ENCODE assay signal across 18 cellular contexts in genomic region chr18:76909418-76909817, GRCh38.
A peak's percentile ranks its signal among the peaks of the same experiment; 100 is the strongest.
DNase-seq lines count a peak whose midpoint lies in the region; ATAC-seq lines count a peak whose summit lies in the region.
"Had no signal": no experiment of that assay in that cellular context is flagged by ENCODE, and none has a peak within 500 bp of the region (broad histone marks: within the 10 kb centered on the region; RNA-seq: fewer than 3 reads in every experiment).

No MANE protein-coding gene starts in this region.

- CTCF ChIA-PET in activated CD4-positive, alpha-beta T cell treated with anti-CD3 and anti-CD28 coated beads, Interleukin-2, amount 10 ng/mL, durations not matched to agents 7 days and 5 days (lab: Charles Lee): no interaction called here

- H3K4me1 Mint-ChIP-seq in activated CD4-positive, alpha-beta T cell treated with anti-CD3 and anti-CD28 coated beads, Interleukin-2, amount 10 ng/mL, durations not matched to agents 7 days and 5 days: no peaks in the 10 kb centered on the region
- H3K4me1 Mint-ChIP-seq: CD14-positive monocyte; CD8-positive, alpha-beta memory T cell; GM23338; H9 had no signal

- POLR2A ChIA-PET in activated CD4-positive, alpha-beta T cell treated with anti-CD3 and anti-CD28 coated beads, Interleukin-2, amount 10 ng/mL, durations not matched to agents 7 days and 5 days (lab: Charles Lee): no interaction called here

- peak overlapping the region; percentile 57 for H3K27ac Mint-ChIP-seq in activated CD4-positive, alpha-beta T cell treated with anti-CD3 and anti-CD28 coated beads, Interleukin-2, amount 10 ng/mL, durations not matched to agents 7 days and 5 days
- H3K27ac Mint-ChIP-seq: CD14-positive monocyte; CD4-positive, alpha-beta T cell; GM23338; H9 had no signal

- no peaks in the 10 kb centered on the region for H3K9me3 Mint-ChIP-seq in activated CD4-positive, alpha-beta T cell treated with anti-CD3 and anti-CD28 coated beads, Interleukin-2, amount 10 ng/mL, durations not matched to agents 7 days and 5 days
- H3K9me3 Mint-ChIP-seq: CD14-positive monocyte; CD4-positive, alpha-beta T cell; CD8-positive, alpha-beta memory T cell; GM23338; H9 had no signal

- peaks cover 34% of the 10 kb centered on the region for H3K36me3 Mint-ChIP-seq in activated CD4-positive, alpha-beta T cell treated with anti-CD3 and anti-CD28 coated beads, Interleukin-2, amount 10 ng/mL, durations not matched to agents 7 days and 5 days (ENCODE audit: low read depth)

- no peaks in the 10 kb centered on the region for H3K27me3 Mint-ChIP-seq in activated CD4-positive, alpha-beta T cell treated with anti-CD3 and anti-CD28 coated beads, Interleukin-2, amount 10 ng/mL, durations not matched to agents 7 days and 5 days
- H3K27me3 Mint-ChIP-seq: CD4-positive, alpha-beta T cell; CD8-positive, alpha-beta memory T cell had no signal

- ATAC-seq in left ventricle myocardium superior (peak; percentile 45), left colon (peak; percentile 55)
- ATAC-seq: GM23338, HCT116 had no signal

- intact Hi-C loops in left ventricle myocardium superior (cut with micrococcal nuclease) (no loop called here), cardiac septum (cut with DNase I) (no loop called here), left colon (cut with DNase I, micrococcal nuclease) (no loop called here)

- H3K4me3 Mint-ChIP-seq in activated CD4-positive, alpha-beta T cell treated with anti-CD3 and anti-CD28 coated beads, Interleukin-2, amount 10 ng/mL, durations not matched to agents 7 days and 5 days: no peak overlapping the region
- H3K4me3 Mint-ChIP-seq: CD14-positive monocyte; CD4-positive, alpha-beta T cell; CD8-positive, alpha-beta memory T cell; GM23338; H9 had no signal

- no peak for DNase-seq in activated CD4-positive, alpha-beta T cell treated with anti-CD3 and anti-CD28 coated beads, Interleukin-2, amount 10 ng/mL, durations not matched to agents 7 days and 5 days
- no peak for DNase-seq in activated CD4-positive, alpha-beta T cell treated with anti-CD3 and anti-CD28 coated beads, Interleukin-2, amount 50 U/mL, for 1 hour
- DNase-seq in left ventricle myocardium superior (no peak), cardiac septum (ENCODE audit: low spot score) (no peak), left colon (no peak)
- no peak for DNase-seq in activated effector memory CD4-positive, alpha-beta T cell treated with Interleukin-2 at 50 U/mL for 16 hours
- DNase-seq: AML-193; BE2C; CD4-positive, alpha-beta T cell; CD8-positive, alpha-beta memory T cell; DMS 273 treated with DMSO at 0.1 percent for 48 hours; DMS79; EL; GDM1; H9 had no signal
